ENCODE assay signal across 24 cellular contexts in genomic region chr7:25864943-25865633, GRCh38.
"Had no signal": no experiment of that assay in that cellular context is flagged by ENCODE, and none has a peak within 500 bp of the region (broad histone marks: within the 10 kb centered on the region; RNA-seq: fewer than 3 reads in every experiment).

No MANE protein-coding gene starts in this region.

- H3K36me3 Mint-ChIP-seq: mesothelial cell of epicardium had no signal

- DNase-seq: activated CD4-positive, alpha-beta T cell treated with anti-CD3 and anti-CD28 coated beads, Interleukin-2, amount 10 ng/mL, durations not matched to agents 7 days and 5 days; activated CD8-positive, alpha-beta memory T cell treated with anti-CD3 and anti-CD28 coated beads, Interleukin-2, amount 50 U/mL, for 4 hours; activated CD8-positive, alpha-beta T cell treated with anti-CD3 and anti-CD28 coated beads, Interleukin-2, amount 10 ng/mL, durations not matched to agents 7 days and 5 days; activated effector memory CD4-positive, alpha-beta T cell treated with Interleukin-2 at 50 U/mL for 16 hours; activated naive CD4-positive, alpha-beta T cell treated with anti-CD3 and anti-CD28 coated beads, Interleukin-2, amount 50 U/mL, for 16 hours; activated T-cell treated with anti-CD3 and anti-CD28 coated beads, Interleukin-2, amount 50 U/mL, for 4 hours; colonic mucosa; erythroblast; foreskin melanocyte; hypothalamus; left lung; posterior cingulate gyrus; retina; stimulated activated naive CD4-positive, alpha-beta T cell treated with Interleukin-2 at 50 U/mL for 16 hours; substantia nigra; T1000; tibial artery had no signal

- H3K4me3 Mint-ChIP-seq: activated CD4-positive, alpha-beta T cell treated with anti-CD3 and anti-CD28 coated beads, Interleukin-2, amount 10 ng/mL, durations not matched to agents 7 days and 5 days; activated CD8-positive, alpha-beta T cell treated with anti-CD3 and anti-CD28 coated beads, Interleukin-2, amount 10 ng/mL, durations not matched to agents 7 days and 5 days; activated T-cell treated with anti-CD3 and anti-CD28 coated beads, Interleukin-2, amount 50 U/mL, for 4 hours; central memory CD8-positive, alpha-beta T cell; mesothelial cell of epicardium; natural killer cell treated with Interleukin-12 subunit alpha and Interleukin-12 subunit beta and Interleukin-15 and Interleukin-18, amount 100 ng/mL, for 72 hours had no signal

- H3K27ac Mint-ChIP-seq: activated CD4-positive, alpha-beta T cell treated with anti-CD3 and anti-CD28 coated beads, Interleukin-2, amount 10 ng/mL, durations not matched to agents 7 days and 5 days; activated CD8-positive, alpha-beta T cell treated with anti-CD3 and anti-CD28 coated beads, Interleukin-2, amount 10 ng/mL, durations not matched to agents 7 days and 5 days; mesothelial cell of epicardium; natural killer cell treated with Interleukin-12 subunit alpha and Interleukin-12 subunit beta and Interleukin-15 and Interleukin-18, amount 100 ng/mL, for 72 hours had no signal

- ATAC-seq: activated CD4-positive, CD25-positive, alpha-beta regulatory T cell treated with anti-CD3 and anti-CD28 coated beads, Interleukin-2, amount 50 U/mL, for 24 hours; activated CD8-positive, alpha-beta T cell treated with anti-CD3 and anti-CD28 coated beads, Interleukin-2, amount 10 ng/mL, durations not matched to agents 7 days and 5 days; activated T-cell treated with anti-CD3 and anti-CD28 coated beads, Interleukin-2, amount 50 U/mL, for 4 hours; left lung; natural killer cell treated with Interleukin-12 subunit alpha and Interleukin-12 subunit beta and Interleukin-15 and Interleukin-18, amount 100 ng/mL, for 72 hours had no signal

- FAIRE-seq: keratinocyte, urothelium cell line had no signal

- H3K27ac ChIP-seq: ascending aorta, colonic mucosa, left lung, tibial artery had no signal

- H3K36me3 ChIP-seq: ascending aorta, colonic mucosa, left lung, tibial artery had no signal

- H3K4me3 ChIP-seq: ascending aorta, colonic mucosa, left lung, tibial artery had no signal

- H3K9me3 Mint-ChIP-seq: mesothelial cell of epicardium; natural killer cell treated with Interleukin-12 subunit alpha and Interleukin-12 subunit beta and Interleukin-15 and Interleukin-18, amount 100 ng/mL, for 72 hours had no signal

- H3K9me3 ChIP-seq: colonic mucosa, tibial artery had no signal

- H3K4me1 ChIP-seq: ascending aorta, colonic mucosa had no signal
